Comparison of ENCODE assay signal across 8 cellular contexts in the genomic region with DNA sequence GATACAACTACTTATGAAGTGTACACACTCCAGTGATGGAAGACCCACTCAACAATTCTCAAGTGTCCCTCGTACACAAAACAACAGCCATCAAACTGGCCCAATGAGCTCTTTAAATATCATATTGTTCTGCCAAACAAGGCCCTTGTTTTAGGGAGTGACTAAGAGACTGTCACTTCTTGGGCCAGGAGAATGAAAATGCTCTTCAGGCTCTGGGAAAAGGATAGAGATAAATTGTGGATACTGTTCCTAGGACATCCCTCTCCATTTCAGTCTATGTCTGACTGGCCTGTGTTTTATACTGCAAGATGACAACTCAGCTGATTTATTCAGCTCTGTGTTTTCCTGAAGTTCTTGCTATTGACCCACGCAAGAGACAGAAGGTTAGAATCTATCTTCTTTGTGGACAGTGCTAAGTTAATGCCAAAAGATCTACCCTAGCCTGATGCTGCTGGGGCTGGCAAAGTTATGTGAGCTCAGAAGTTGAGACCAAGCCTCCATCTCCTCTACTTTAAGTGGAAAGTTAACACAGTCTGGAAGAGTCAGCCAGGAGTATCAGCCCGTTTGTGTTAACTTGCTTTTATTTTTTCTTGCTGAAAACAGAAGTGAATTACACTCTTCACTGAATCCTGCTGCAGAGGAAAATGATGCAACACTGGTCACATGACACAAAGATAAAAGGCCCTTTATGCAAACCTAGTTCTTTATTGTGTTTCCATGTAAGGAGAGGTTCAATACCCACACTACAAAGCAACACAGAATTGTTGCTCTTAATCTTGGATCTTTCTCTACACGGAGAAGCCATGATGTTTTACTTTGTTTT. TPM values are rescaled to one million over a fixed set of nuclear protein-coding genes. Genes with fewer than 3 reads are reported as not detected.
DNase-seq lines count a peak whose midpoint lies in the region; ATAC-seq, FAIRE-seq and TF ChIP-seq lines count a peak whose summit lies in the region.

No MANE protein-coding gene starts in this region.

- DNase-seq in stimulated activated naive CD8-positive, alpha-beta T cell treated with anti-CD3 and anti-CD28 coated beads, Interleukin-15, Interleukin-2, amounts not matched to agents 100 U/mL and 50 U/mL, for 24 hours = no peak
- DNase-seq in T-helper 17 cell = no peak
- peak; percentile 91 for DNase-seq in foreskin melanocyte
- DNase-seq in sigmoid colon = no peak
- DNase-seq in amniotic stem cell (lab: John Stamatoyannopoulos, UW) = no peak
- no peak for DNase-seq in HTR-8/SVneo (ENCODE audit: insufficient read length, low spot score)

- 26 to 35% methylated on average over 4 of the region's 4 CpGs for WGBS in sigmoid colon, 2 donors

- TF ChIP-seq CTCF in sigmoid colon (IDR thresholded peaks at IDR 0.05) = no peak

- no peak overlapping the region for H3K4me3 Mint-ChIP-seq in stimulated activated naive CD8-positive, alpha-beta T cell treated with anti-CD3 and anti-CD28 coated beads, Interleukin-15, Interleukin-2, amounts not matched to agents 100 ng/mL and 50 ng/mL, for 24 hours
- peak overlapping the region; percentile 28 for H3K4me3 Mint-ChIP-seq in T-helper 17 cell

- peak overlapping the region in 3 of 4 donors; percentile 33 to 74 (median 68) for H3K27ac ChIP-seq in sigmoid colon

- H3K27ac Mint-ChIP-seq in stimulated activated naive CD8-positive, alpha-beta T cell treated with anti-CD3 and anti-CD28 coated beads, Interleukin-15, Interleukin-2, amounts not matched to agents 100 ng/mL and 50 ng/mL, for 24 hours = peak overlapping the region; percentile 73
- H3K27ac Mint-ChIP-seq in T-helper 17 cell = peak overlapping the region; percentile 53

- H3K36me3 ChIP-seq in sigmoid colon = no peaks in the 10 kb centered on the region

- no peak for FAIRE-seq in HTR-8/SVneo (lab: Jason Lieb, UNC)

- no peak for TF ChIP-seq EP300 in sigmoid colon (IDR thresholded peaks at IDR 0.05)

- TF ChIP-seq POLR2A in sigmoid colon (IDR thresholded peaks at IDR 0.05) = no peak

- H3K4me1 Mint-ChIP-seq in stimulated activated naive CD8-positive, alpha-beta T cell treated with anti-CD3 and anti-CD28 coated beads, Interleukin-15, Interleukin-2, amounts not matched to agents 100 ng/mL and 50 ng/mL, for 24 hours (ENCODE audit: low read depth) = peaks cover 29% of the 10 kb centered on the region
- H3K4me1 Mint-ChIP-seq in T-helper 17 cell = peaks cover 49% of the 10 kb centered on the region

- no peaks in the 10 kb centered on the region for H3K27me3 ChIP-seq in sigmoid colon

- H3K9me3 ChIP-seq in T-helper 17 cell (ENCODE audit: control insufficient read depth, low read length, poor library complexity, severe bottlenecking) = no peaks in the 10 kb centered on the region
- no peaks in the 10 kb centered on the region for H3K9me3 ChIP-seq in sigmoid colon

- no peak overlapping the region for H3K4me3 ChIP-seq in sigmoid colon

- peaks cover 0 to 43% (median 17%) of the 10 kb centered on the region in 4 donors for H3K4me1 ChIP-seq in sigmoid colon

- no peak for ATAC-seq in stimulated activated naive CD8-positive, alpha-beta T cell treated with anti-CD3 and anti-CD28 coated beads, Interleukin-15, Interleukin-2, amounts not matched to agents 100 U/mL and 50 U/mL, for 24 hours
- ATAC-seq in T-helper 17 cell (peak; percentile 60), GM21717 (IDR thresholded peaks at IDR 0.05; ENCODE audit: unreplicated experiment) (no peak)

- H3K36me3 Mint-ChIP-seq in stimulated activated naive CD8-positive, alpha-beta T cell treated with anti-CD3 and anti-CD28 coated beads, Interleukin-15, Interleukin-2, amounts not matched to agents 100 ng/mL and 50 ng/mL, for 24 hours (ENCODE audit: low read depth) = no peaks in the 10 kb centered on the region
- H3K36me3 Mint-ChIP-seq in T-helper 17 cell (ENCODE audit: low read depth) = peaks cover 5% of the 10 kb centered on the region

- H3K27me3 Mint-ChIP-seq in stimulated activated naive CD8-positive, alpha-beta T cell treated with anti-CD3 and anti-CD28 coated beads, Interleukin-15, Interleukin-2, amounts not matched to agents 100 ng/mL and 50 ng/mL, for 24 hours = no peaks in the 10 kb centered on the region
- H3K27me3 Mint-ChIP-seq in T-helper 17 cell = no peaks in the 10 kb centered on the region

- no peaks in the 10 kb centered on the region for H3K9me3 Mint-ChIP-seq in stimulated activated naive CD8-positive, alpha-beta T cell treated with anti-CD3 and anti-CD28 coated beads, Interleukin-15, Interleukin-2, amounts not matched to agents 100 ng/mL and 50 ng/mL, for 24 hours

- intact Hi-C loops in sigmoid colon (cut with DNase I) = no loop called here

RNA-seq across cellular contexts. Expression of gene FRY, which starts 14.6 kb away (rescaled TPM):
- total RNA-seq in T-helper 17 cell (10 to 100 TPM; 46.3 to 68.8 TPM), sigmoid colon (100 to 1,000 TPM in 2 of 4 donors, 10 to 100 TPM in 2; 26.7 to 118 (median 87.6) TPM)
- 1 to 10 TPM; 1.4 to 5.5 (median 2.4) TPM for polyA plus RNA-seq in sigmoid colon
